11 cellular contexts compared by ENCODE assay signal in the genomic region with DNA sequence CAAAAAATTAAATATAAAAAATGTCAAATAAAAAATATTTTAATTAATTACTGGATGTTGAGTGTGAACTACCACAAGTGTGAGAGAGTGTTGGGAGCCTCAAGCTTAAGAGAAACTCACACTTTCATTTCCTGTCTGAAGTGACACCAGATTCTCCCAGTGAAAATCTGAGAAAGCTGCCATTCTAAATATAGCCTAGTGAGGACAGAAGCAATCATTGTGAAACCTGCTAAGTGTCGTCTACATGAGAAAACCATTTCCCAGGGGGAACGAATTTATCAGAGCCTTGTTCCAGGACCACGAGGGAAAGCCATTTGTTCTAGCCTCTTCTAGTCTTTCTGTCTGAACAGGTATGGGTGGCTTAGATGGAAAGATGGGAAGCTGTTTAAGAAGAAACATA.
DNase-seq lines count a peak whose midpoint lies in the region; ATAC-seq and TF ChIP-seq lines count a peak whose summit lies in the region.
"Had no signal": no experiment of that assay in that cellular context is flagged by ENCODE, and none has a peak within 500 bp of the region (broad histone marks: within the 10 kb centered on the region; RNA-seq: fewer than 3 reads in every experiment).

No MANE protein-coding gene starts in this region.

- no peak overlapping the region for H4K8ac ChIP-seq in mesenchymal stem cell (ENCODE audit: low read length)

- no peak overlapping the region for H2BK120ac ChIP-seq in mesenchymal stem cell (ENCODE audit: low read depth, low read length)

- no peak overlapping the region for H2AK5ac ChIP-seq in mesenchymal stem cell (ENCODE audit: low read length, severe bottlenecking)

- H2BK15ac ChIP-seq in mesenchymal stem cell (ENCODE audit: low read depth, poor library complexity, severe bottlenecking): no peak overlapping the region

- CTCF ChIA-PET in A673 (lab: Charles Lee): no interaction called here

- ATAC-seq in GM19043 (IDR thresholded peaks at IDR 0.05; ENCODE audit: low read depth, unreplicated experiment): peak; percentile 91
- peak; percentile 85 for ATAC-seq in HG02642 (IDR thresholded peaks at IDR 0.05; ENCODE audit: poor library complexity, unreplicated experiment)
- ATAC-seq in HG03521 (IDR thresholded peaks at IDR 0.05; ENCODE audit: unreplicated experiment): peak; percentile 50
- no peak for ATAC-seq in left lobe of liver
- ATAC-seq: activated naive CD8-positive, alpha-beta T cell treated with anti-CD3 and anti-CD28 coated beads, Interleukin-2, amount 50 U/mL, for 24 hours had no signal

- no peak overlapping the region for H4K91ac ChIP-seq in mesenchymal stem cell (ENCODE audit: low read length)

- no peak overlapping the region for H2BK5ac ChIP-seq in mesenchymal stem cell (ENCODE audit: low read depth, low read length, poor library complexity, severe bottlenecking)

- H3K4me1 ChIP-seq in A673 (ENCODE audit: insufficient read depth, low read length, poor library complexity, severe bottlenecking): no peaks in the 10 kb centered on the region
- no peaks in the 10 kb centered on the region for H3K4me1 ChIP-seq in mesenchymal stem cell (ENCODE audit: control insufficient read depth, insufficient read depth, low read depth, low read length)
- H3K4me1 ChIP-seq: thyroid gland had no signal

- H3K9me3 ChIP-seq in A673 (ENCODE audit: low read depth, low read length, poor library complexity, severe bottlenecking) (peaks cover 7% of the 10 kb centered on the region), mesenchymal stem cell (ENCODE audit: control insufficient read depth, low read length) (peaks cover 6% of the 10 kb centered on the region)
- H3K9me3 ChIP-seq: thyroid gland had no signal

- no TSS peak for BruUV-seq in A673 (replicated peaks; lab: Mats Ljungman, UMichigan)

- peak; percentile 14 for DNase-seq in A673 (ENCODE audit: low spot score)
- DNase-seq in activated CD4-positive, alpha-beta T cell treated with anti-CD3 and anti-CD28 coated beads for 48 hours: no peak
- no peak for DNase-seq in left lobe of liver (ENCODE audit: low spot score)
- DNase-seq in NCI-H226: no peak
- no peak for DNase-seq in mesenchymal stem cell
- DNase-seq: activated naive CD8-positive, alpha-beta T cell treated with anti-CD3 and anti-CD28 coated beads, Interleukin-2, amount 50 U/mL, for 24 hours; NCI-H524; thyroid gland had no signal

- H3K79me1 ChIP-seq in mesenchymal stem cell (replicated peaks; ENCODE audit: low read length, poor library complexity, severe bottlenecking): no peaks in the 10 kb centered on the region

- no peak overlapping the region for H3K9ac ChIP-seq in mesenchymal stem cell (ENCODE audit: low read length)

- no peak for TF ChIP-seq CTCF in A673 (conservative IDR thresholded peaks at IDR 0.05; ENCODE audit: low read depth, low read length)

- H3K4me3 ChIP-seq in A673 (ENCODE audit: low read depth, low read length, poor library complexity, severe bottlenecking) (no peak overlapping the region), mesenchymal stem cell (ENCODE audit: insufficient read depth in 1 of 2, low read depth in 1 of 2, low read length in 2 of 2) (no peak overlapping the region)
- H3K4me3 ChIP-seq: thyroid gland had no signal

- H3K27ac ChIP-seq in A673 (ENCODE audit: low read depth, low read length, poor library complexity, severe bottlenecking) (no peak overlapping the region), mesenchymal stem cell (ENCODE audit: low read length, poor library complexity, severe bottlenecking) (no peak overlapping the region)
- H3K27ac ChIP-seq: thyroid gland had no signal

- H3K27me3 ChIP-seq in A673 (replicated peaks; ENCODE audit: insufficient read depth, low read depth, low read length, poor library complexity) (no peaks in the 10 kb centered on the region), mesenchymal stem cell (ENCODE audit: control insufficient read depth in 1 of 2, insufficient read depth in 1 of 2, low read length in 2 of 2) (no peaks in the 10 kb centered on the region)
- H3K27me3 ChIP-seq: thyroid gland had no signal

- WGBS in mesenchymal stem cell: 8% methylated on average over 3 of the region's 3 CpGs

- intact Hi-C loops in A673 (cut with micrococcal nuclease; ENCODE audit: unreplicated experiment): no loop called here

- no peaks in the 10 kb centered on the region for H3K36me3 ChIP-seq in A673 (ENCODE audit: insufficient read depth, low read length, poor library complexity, severe bottlenecking)
- no peaks in the 10 kb centered on the region for H3K36me3 ChIP-seq in mesenchymal stem cell (ENCODE audit: control insufficient read depth in 1 of 2, insufficient read depth in 2 of 2, low read depth in 1 of 2, low read length in 2 of 2)
- H3K36me3 ChIP-seq: thyroid gland had no signal

- no peak overlapping the region for H3K23ac ChIP-seq in mesenchymal stem cell (ENCODE audit: low read length in 2 of 2)

- no peak overlapping the region for H2AFZ ChIP-seq in mesenchymal stem cell (ENCODE audit: low read depth, low read length)

- no peak overlapping the region for H3K4ac ChIP-seq in mesenchymal stem cell (ENCODE audit: low read depth in 1 of 2, low read length in 2 of 2)

- H3K18ac ChIP-seq in mesenchymal stem cell (ENCODE audit: low read depth in 1 of 2, low read length in 2 of 2): no peak overlapping the region

- H3K4me2 ChIP-seq in mesenchymal stem cell (ENCODE audit: low read length, poor library complexity, severe bottlenecking): no peak overlapping the region

- POLR2A ChIA-PET in A673 (lab: Charles Lee; ENCODE audit: low non-redundant PET): no interaction called here

- H3K14ac ChIP-seq in mesenchymal stem cell (ENCODE audit: low read length in 2 of 2): no peak overlapping the region

- no peak overlapping the region for H2BK12ac ChIP-seq in mesenchymal stem cell (ENCODE audit: low read length in 2 of 2)
